Comparison of ENCODE assay signal across 1 cellular context in genomic region chr17:7046725-7047397, GRCh38.
TF ChIP-seq lines count a peak whose summit lies in the region.

No MANE protein-coding gene starts in this region.

TF ChIP-seq in GM12878, 131 proteins besides CTCF, POLR2A, EP300 and RAD21:
- TF ChIP-seq PBX3 (IDR thresholded peaks at IDR 0.05; ENCODE audit: insufficient replicate concordance, low read depth, low read length) = peak; percentile 81
- TF ChIP-seq, protein P1, sequence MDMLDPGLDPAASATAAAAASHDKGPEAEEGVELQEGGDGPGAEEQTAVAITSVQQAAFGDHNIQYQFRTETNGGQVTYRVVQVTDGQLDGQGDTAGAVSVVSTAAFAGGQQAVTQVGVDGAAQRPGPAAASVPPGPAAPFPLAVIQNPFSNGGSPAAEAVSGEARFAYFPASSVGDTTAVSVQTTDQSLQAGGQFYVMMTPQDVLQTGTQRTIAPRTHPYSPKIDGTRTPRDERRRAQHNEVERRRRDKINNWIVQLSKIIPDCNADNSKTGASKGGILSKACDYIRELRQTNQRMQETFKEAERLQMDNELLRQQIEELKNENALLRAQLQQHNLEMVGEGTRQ (IDR thresholded peaks at IDR 0.05; ENCODE audit: borderline replicate concordance, low read depth, low read length) = peak; percentile 43; the same call in 1 of the 2 replicates
- peak; percentile 80 for TF ChIP-seq EED (IDR thresholded peaks at IDR 0.05; ENCODE audit: low read depth)
- TF ChIP-seq HCFC1 (IDR thresholded peaks at IDR 0.05; ENCODE audit: low read length) = 0 out of 2 replicates have a peak, but pooled peaks have one; percentile 19
- TF ChIP-seq MEF2B (IDR thresholded peaks at IDR 0.05; ENCODE audit: partially characterized antibody, poor library complexity, severe bottlenecking) = peak; percentile 57
- TF ChIP-seq TCF7 (IDR thresholded peaks at IDR 0.05; ENCODE audit: borderline replicate concordance) = peak; percentile 83
- TF ChIP-seq, protein P2, sequence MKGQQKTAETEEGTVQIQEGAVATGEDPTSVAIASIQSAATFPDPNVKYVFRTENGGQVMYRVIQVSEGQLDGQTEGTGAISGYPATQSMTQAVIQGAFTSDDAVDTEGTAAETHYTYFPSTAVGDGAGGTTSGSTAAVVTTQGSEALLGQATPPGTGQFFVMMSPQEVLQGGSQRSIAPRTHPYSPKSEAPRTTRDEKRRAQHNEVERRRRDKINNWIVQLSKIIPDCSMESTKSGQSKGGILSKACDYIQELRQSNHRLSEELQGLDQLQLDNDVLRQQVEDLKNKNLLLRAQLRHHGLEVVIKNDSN (IDR thresholded peaks at IDR 0.05; ENCODE audit: borderline replicate concordance, extremely low read length, insufficient read depth, low read depth, low read length) = peak; percentile 41
- peak; percentile 74 for TF ChIP-seq ATF7 (IDR thresholded peaks at IDR 0.05; ENCODE audit: low read depth)
- TF ChIP-seq BACH1 (IDR thresholded peaks at IDR 0.05; ENCODE audit: borderline replicate concordance) = 0 out of 2 replicates have a peak, but pooled peaks have one; percentile 18
- TF ChIP-seq SRF (IDR thresholded peaks at IDR 0.05; ENCODE audit: low read depth in 2 of 2, low read length in 2 of 2) = peak in 1 of 2 experiments; percentile 61; a peak in 1 of 4 replicates
- TF ChIP-seq BHLHE40 (IDR thresholded peaks at IDR 0.05; ENCODE audit: borderline replicate concordance in 1 of 2, low read depth in 2 of 2, low read length in 1 of 2) = peak in 1 of 2 experiments; percentile 94; a peak in 2 of 4 replicates
- peak; percentile 96 for TF ChIP-seq PKNOX1 (IDR thresholded peaks at IDR 0.05)
- TF ChIP-seq RAD51 (IDR thresholded peaks at IDR 0.05) = peak; percentile 100
- TF ChIP-seq DPF2 (IDR thresholded peaks at IDR 0.05) = 0 out of 2 replicates have a peak, but pooled peaks have one; percentile 32
- TF ChIP-seq, protein P3, sequence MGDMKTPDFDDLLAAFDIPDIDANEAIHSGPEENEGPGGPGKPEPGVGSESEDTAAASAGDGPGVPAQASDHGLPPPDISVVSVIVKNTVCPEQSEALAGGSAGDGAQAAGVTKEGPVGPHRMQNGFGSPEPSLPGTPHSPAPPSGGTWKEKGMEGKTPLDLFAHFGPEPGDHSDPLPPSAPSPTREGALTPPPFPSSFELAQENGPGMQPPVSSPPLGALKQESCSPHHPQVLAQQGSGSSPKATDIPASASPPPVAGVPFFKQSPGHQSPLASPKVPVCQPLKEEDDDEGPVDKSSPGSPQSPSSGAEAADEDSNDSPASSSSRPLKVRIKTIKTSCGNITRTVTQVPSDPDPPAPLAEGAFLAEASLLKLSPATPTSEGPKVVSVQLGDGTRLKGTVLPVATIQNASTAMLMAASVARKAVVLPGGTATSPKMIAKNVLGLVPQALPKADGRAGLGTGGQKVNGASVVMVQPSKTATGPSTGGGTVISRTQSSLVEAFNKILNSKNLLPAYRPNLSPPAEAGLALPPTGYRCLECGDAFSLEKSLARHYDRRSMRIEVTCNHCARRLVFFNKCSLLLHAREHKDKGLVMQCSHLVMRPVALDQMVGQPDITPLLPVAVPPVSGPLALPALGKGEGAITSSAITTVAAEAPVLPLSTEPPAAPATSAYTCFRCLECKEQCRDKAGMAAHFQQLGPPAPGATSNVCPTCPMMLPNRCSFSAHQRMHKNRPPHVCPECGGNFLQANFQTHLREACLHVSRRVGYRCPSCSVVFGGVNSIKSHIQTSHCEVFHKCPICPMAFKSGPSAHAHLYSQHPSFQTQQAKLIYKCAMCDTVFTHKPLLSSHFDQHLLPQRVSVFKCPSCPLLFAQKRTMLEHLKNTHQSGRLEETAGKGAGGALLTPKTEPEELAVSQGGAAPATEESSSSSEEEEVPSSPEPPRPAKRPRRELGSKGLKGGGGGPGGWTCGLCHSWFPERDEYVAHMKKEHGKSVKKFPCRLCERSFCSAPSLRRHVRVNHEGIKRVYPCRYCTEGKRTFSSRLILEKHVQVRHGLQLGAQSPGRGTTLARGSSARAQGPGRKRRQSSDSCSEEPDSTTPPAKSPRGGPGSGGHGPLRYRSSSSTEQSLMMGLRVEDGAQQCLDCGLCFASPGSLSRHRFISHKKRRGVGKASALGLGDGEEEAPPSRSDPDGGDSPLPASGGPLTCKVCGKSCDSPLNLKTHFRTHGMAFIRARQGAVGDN (IDR thresholded peaks at IDR 0.05) = peak; percentile 17; the same call in 1 of the 2 replicates
- TF ChIP-seq POLR2AphosphoS5 (IDR thresholded peaks at IDR 0.05; ENCODE audit: low read length) = peak; percentile 68; the same call in 1 of the 2 replicates
- peak; percentile 53 for TF ChIP-seq IKZF1 (conservative IDR thresholded peaks at IDR 0.05)
- TF ChIP-seq PRDM15 (CRISPR knock-in tag; IDR thresholded peaks at IDR 0.05) = peak; percentile 89; the same call in 1 of the 2 replicates
- peak; percentile 81 to 84 for TF ChIP-seq IKZF2 (IDR thresholded peaks at IDR 0.05)
- TF ChIP-seq, protein P4, sequence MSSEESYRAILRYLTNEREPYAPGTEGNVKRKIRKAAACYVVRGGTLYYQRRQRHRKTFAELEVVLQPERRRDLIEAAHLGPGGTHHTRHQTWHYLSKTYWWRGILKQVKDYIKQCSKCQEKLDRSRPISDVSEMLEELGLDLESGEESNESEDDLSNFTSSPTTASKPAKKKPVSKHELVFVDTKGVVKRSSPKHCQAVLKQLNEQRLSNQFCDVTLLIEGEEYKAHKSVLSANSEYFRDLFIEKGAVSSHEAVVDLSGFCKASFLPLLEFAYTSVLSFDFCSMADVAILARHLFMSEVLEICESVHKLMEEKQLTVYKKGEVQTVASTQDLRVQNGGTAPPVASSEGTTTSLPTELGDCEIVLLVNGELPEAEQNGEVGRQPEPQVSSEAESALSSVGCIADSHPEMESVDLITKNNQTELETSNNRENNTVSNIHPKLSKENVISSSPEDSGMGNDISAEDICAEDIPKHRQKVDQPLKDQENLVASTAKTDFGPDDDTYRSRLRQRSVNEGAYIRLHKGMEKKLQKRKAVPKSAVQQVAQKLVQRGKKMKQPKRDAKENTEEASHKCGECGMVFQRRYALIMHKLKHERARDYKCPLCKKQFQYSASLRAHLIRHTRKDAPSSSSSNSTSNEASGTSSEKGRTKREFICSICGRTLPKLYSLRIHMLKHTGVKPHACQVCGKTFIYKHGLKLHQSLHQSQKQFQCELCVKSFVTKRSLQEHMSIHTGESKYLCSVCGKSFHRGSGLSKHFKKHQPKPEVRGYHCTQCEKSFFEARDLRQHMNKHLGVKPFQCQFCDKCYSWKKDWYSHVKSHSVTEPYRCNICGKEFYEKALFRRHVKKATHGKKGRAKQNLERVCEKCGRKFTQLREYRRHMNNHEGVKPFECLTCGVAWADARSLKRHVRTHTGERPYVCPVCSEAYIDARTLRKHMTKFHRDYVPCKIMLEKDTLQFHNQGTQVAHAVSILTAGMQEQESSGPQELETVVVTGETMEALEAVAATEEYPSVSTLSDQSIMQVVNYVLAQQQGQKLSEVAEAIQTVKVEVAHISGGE (CRISPR knock-in tag; IDR thresholded peaks at IDR 0.05) = peak; percentile 52; the same call in 1 of the 2 replicates
- TF ChIP-seq ZBTB4 (CRISPR knock-in tag; IDR thresholded peaks at IDR 0.05) = peak; percentile 87
